ENCODE assay signal across 19 cellular contexts in genomic region chr17:17983776-17984175, GRCh38. TPM values are rescaled to one million over a fixed set of nuclear protein-coding genes. Genes with fewer than 3 reads are reported as not detected.
DNase-seq lines count a peak whose midpoint lies in the region; TF ChIP-seq lines count a peak whose summit lies in the region.
"Had no signal": no experiment of that assay in that cellular context is flagged by ENCODE, and none has a peak within 500 bp of the region (broad histone marks: within the 10 kb centered on the region; RNA-seq: fewer than 3 reads in every experiment).

No MANE protein-coding gene starts in this region.

- no peaks in the 10 kb centered on the region for H3K36me3 Mint-ChIP-seq in MCF 10A (ENCODE audit: insufficient read depth, unreplicated experiment)
- H3K36me3 Mint-ChIP-seq: CD4-positive, CD25-positive, alpha-beta regulatory T cell had no signal

- no peak overlapping the region for H3K4me3 Mint-ChIP-seq in MCF 10A (ENCODE audit: unreplicated experiment)
- H3K4me3 Mint-ChIP-seq: CD4-positive, CD25-positive, alpha-beta regulatory T cell had no signal

- no peak for TF ChIP-seq POLR2A in breast epithelium (IDR thresholded peaks at IDR 0.05)
- no peak for TF ChIP-seq POLR2A in prostate gland (IDR thresholded peaks at IDR 0.05)

- BruUV-seq in MCF 10A (replicated peaks; lab: Mats Ljungman, UMichigan), result no TSS peak
- BruUV-seq in mammary epithelial cell (replicated peaks; lab: Mats Ljungman, UMichigan), result no TSS peak

- WGBS in mammary epithelial cell (ENCODE audit: low coverage, missing lambda C conversion rate), result 92% methylated on average over 4 of the region's 6 CpGs
- 82% methylated on average over 6 of the region's 6 CpGs for WGBS in prostate gland

- H3K9ac ChIP-seq in mammary epithelial cell (ENCODE audit: insufficient read depth, low read length), result no peak overlapping the region

- no peaks in the 10 kb centered on the region for H4K20me1 ChIP-seq in mammary epithelial cell (ENCODE audit: insufficient read depth, low read length)

- H3K4me1 ChIP-seq in breast epithelium, result no peaks in the 10 kb centered on the region
- H3K4me1 ChIP-seq in mammary epithelial cell (ENCODE audit: insufficient read depth, low read length), result peaks cover 8% of the 10 kb centered on the region
- peaks cover 4% of the 10 kb centered on the region for H3K4me1 ChIP-seq in prostate gland (replicated peaks)
- H3K4me1 ChIP-seq: BE2C had no signal

- H3K36me3 ChIP-seq in breast epithelium, result no peaks in the 10 kb centered on the region
- no peaks in the 10 kb centered on the region for H3K36me3 ChIP-seq in mammary epithelial cell (ENCODE audit: insufficient read depth, low read length)
- no peaks in the 10 kb centered on the region for H3K36me3 ChIP-seq in prostate gland
- H3K36me3 ChIP-seq: BE2C, MG63 had no signal

- POLR2A ChIA-PET in MCF 10A (lab: Yijun Ruan, JAX), result interaction anchor here (0.6 to 1.7 kb wide), 4 partner anchors 11 to 392 kb away, joined by 3 to 6 read pairs (median 4); partner anchors contain the start of genes DRC3, PEMT and TOM1L2

- H3K27ac ChIP-seq in breast epithelium, result peak overlapping the region in 1 of 2 donors; percentile 80
- H3K27ac ChIP-seq in mammary epithelial cell (ENCODE audit: insufficient read depth, low read depth, low read length), result no peak overlapping the region
- H3K27ac ChIP-seq in prostate gland, result peak overlapping the region; percentile 81 to 85

- H3K4me1 Mint-ChIP-seq in MCF 10A (ENCODE audit: insufficient read depth, unreplicated experiment), result peaks cover 7% of the 10 kb centered on the region
- H3K4me1 Mint-ChIP-seq: CD4-positive, CD25-positive, alpha-beta regulatory T cell had no signal

- intact Hi-C loops in MCF 10A (cut with micrococcal nuclease), result no loop called here
- intact Hi-C loops in breast epithelium (cut with DNase I; ENCODE audit: low total_unique reads), result no loop called here
- intact Hi-C loops in mammary epithelial cell (cut with micrococcal nuclease), result no loop called here
- intact Hi-C loops in prostate gland (cut with DNase I), result no loop called here

- in situ Hi-C loops in mammary epithelial cell (cut with MboI; ENCODE audit: low sequenced_read_pairs in 2 of 2), result no loop called here

- H3K27ac Mint-ChIP-seq in MCF 10A (ENCODE audit: low read depth, unreplicated experiment), result peak overlapping the region; percentile 13
- H3K27ac Mint-ChIP-seq: CD4-positive, CD25-positive, alpha-beta regulatory T cell had no signal

- no peaks in the 10 kb centered on the region for H3K9me3 Mint-ChIP-seq in MCF 10A (ENCODE audit: unreplicated experiment)
- H3K9me3 Mint-ChIP-seq: CD4-positive, CD25-positive, alpha-beta regulatory T cell had no signal

- H3K9me3 ChIP-seq in breast epithelium (no peaks in the 10 kb centered on the region), mammary epithelial cell (replicated peaks; ENCODE audit: insufficient read depth, low read length) (no peaks in the 10 kb centered on the region), prostate gland (no peaks in the 10 kb centered on the region)
- H3K9me3 ChIP-seq: BE2C, MG63 had no signal

- no peaks in the 10 kb centered on the region for H3K79me2 ChIP-seq in mammary epithelial cell (ENCODE audit: insufficient read depth, low read length)

- H3K27me3 Mint-ChIP-seq in MCF 10A (ENCODE audit: insufficient read depth, unreplicated experiment), result no peaks in the 10 kb centered on the region
- H3K27me3 Mint-ChIP-seq: CD4-positive, CD25-positive, alpha-beta regulatory T cell had no signal

- no peaks in the 10 kb centered on the region for H3K27me3 ChIP-seq in breast epithelium
- H3K27me3 ChIP-seq in mammary epithelial cell (ENCODE audit: insufficient read depth, low read length), result no peaks in the 10 kb centered on the region
- H3K27me3 ChIP-seq in prostate gland (replicated peaks; ENCODE audit: insufficient read depth), result no peaks in the 10 kb centered on the region
- H3K27me3 ChIP-seq: BE2C, MG63 had no signal

- peak overlapping the region; percentile 4 for H2AFZ ChIP-seq in mammary epithelial cell (ENCODE audit: low read depth, low read length)

- dilution Hi-C loops in mammary epithelial cell (cut with HindIII; ENCODE audit: low sequenced_read_pairs), result no loop called here

- TF ChIP-seq CTCF in MCF 10A (IDR thresholded peaks at IDR 0.05; ENCODE audit: unreplicated experiment) (no peak), breast epithelium (IDR thresholded peaks at IDR 0.05) (no peak), mammary epithelial cell (conservative IDR thresholded peaks at IDR 0.05 in 1 of 2, IDR thresholded peaks at IDR 0.05 in 1 of 2; ENCODE audit: extremely low read depth in 1 of 2, insufficient read depth in 1 of 2, low read depth in 1 of 2, low read length in 2 of 2) (no peak), prostate gland (IDR thresholded peaks at IDR 0.05) (no peak)

- CTCF ChIA-PET in MCF 10A (lab: Yijun Ruan, JAX), result interaction anchor here (1.0 to 1.5 kb wide), 3 partner anchors 12 to 163 kb away, joined by 3 read pairs; partner anchors contain the start of genes DRC3 and TOM1L2
- CTCF ChIA-PET in mammary epithelial cell (lab: Charles Lee; ENCODE audit: low non-redundant PET), result no interaction called here

- H3K4me3 ChIP-seq in breast epithelium, result no peak overlapping the region
- H3K4me3 ChIP-seq in mammary epithelial cell (replicated peaks in 1 of 3; ENCODE audit: insufficient read depth in 1 of 3, low read depth in 2 of 3, low read length in 3 of 3), result no peak overlapping the region
- no peak overlapping the region for H3K4me3 ChIP-seq in prostate gland
- H3K4me3 ChIP-seq: K562, MG63 had no signal

- H3K4me2 ChIP-seq in mammary epithelial cell (ENCODE audit: insufficient read depth, low read depth, low read length), result no peak overlapping the region

- DNase-seq in MCF 10A (ENCODE audit: unreplicated experiment), result no peak
- DNase-seq in breast epithelium (ENCODE audit: low spot score in 2 of 2), result no peak
- DNase-seq in mammary epithelial cell, result no peak
- DNase-seq in prostate gland (ENCODE audit: low spot score), result no peak
- DNase-seq in superior temporal gyrus (ENCODE audit: extremely low spot score), result no peak
- no peak for DNase-seq in inferior parietal cortex (ENCODE audit: extremely low spot score)
- DNase-seq in SIG-M5 treated with dmso at 0.1 percent for 504 hours (lab: John Stamatoyannopoulos, UW; ENCODE audit: unreplicated experiment), result no peak
- no peak for DNase-seq in NCI-H2081 treated with DMSO at 0.1 percent for 48 hours (lab: John Stamatoyannopoulos, UW)
- DNase-seq: 8988T; ACHN; BE2C; CD4-positive, CD25-positive, alpha-beta regulatory T cell; MG63; NCI-H1694; NCI-H2029 treated with DMSO at 0.1 percent for 48 hours; NCI-H2227 treated with DMSO at 0.1 percent for 48 hours; NCI-H526 treated with DMSO at 0.1 percent for 48 hours; SIG-M5 had no signal

RNA-seq across cellular contexts. Expression of gene DRC3, which starts 11.1 kb away (rescaled TPM):
- total RNA-seq in MCF 10A (2022) (2.3 and 3.1 TPM in 2 replicates), breast epithelium (10 to 100 TPM in 2 of 3 donors, under 1 TPM in 1; 0.96 to 18.0 (median 10.5) TPM), mammary epithelial cell (1 to 10 TPM in 1 of 2 donors, under 1 TPM in 1; 0.85 to 1.0 TPM), prostate gland (1 to 10 TPM; 4.5 to 10.0 TPM)
- polyA plus RNA-seq in mammary epithelial cell, result 0.67 TPM
- polyA minus RNA-seq in mammary epithelial cell, result not detected
- total RNA-seq: CD4-positive, CD25-positive, alpha-beta regulatory T cell had no signal
- polyA plus RNA-seq: CD4-positive, CD25-positive, alpha-beta regulatory T cell had no signal

RNA-seq across cellular contexts. Expression of gene TOM1L2, which starts 11.6 kb away (rescaled TPM):
- 34.2 and 44.3 TPM in 2 replicates for total RNA-seq in MCF 10A (2022)
- total RNA-seq in breast epithelium, result 10 to 100 TPM; 32.3 to 39.1 (median 36.4) TPM
- 10 to 100 TPM; 42.8 to 71.1 TPM for total RNA-seq in mammary epithelial cell
- polyA plus RNA-seq in mammary epithelial cell, result 47.1 TPM
- polyA minus RNA-seq in mammary epithelial cell, result 168 TPM
- 100 to 1,000 TPM; 162 to 185 TPM for total RNA-seq in prostate gland

RNA-seq across cellular contexts. Expression of gene ATPAF2, which starts 55.2 kb away (rescaled TPM):
- 12.4 and 18.6 TPM in 2 replicates for total RNA-seq in MCF 10A (2022)
- total RNA-seq in breast epithelium, result 10 to 100 TPM; 12.9 to 15.7 (median 13.0) TPM
- 10 to 100 TPM; 17.0 to 23.5 TPM for total RNA-seq in mammary epithelial cell
- 19.0 TPM for polyA plus RNA-seq in mammary epithelial cell
- 10.4 TPM for polyA minus RNA-seq in mammary epithelial cell
- 10 to 100 TPM; 17.7 to 30.5 TPM for total RNA-seq in prostate gland

RNA-seq across cellular contexts. Expression of gene GID4, which starts 55.4 kb away (rescaled TPM):
- 9.8 and 11.0 TPM in 2 replicates for total RNA-seq in MCF 10A (2022)
- total RNA-seq in breast epithelium, result 10 to 100 TPM; 11.1 to 23.8 (median 12.1) TPM
- 10 to 100 TPM; 11.2 to 16.4 TPM for total RNA-seq in mammary epithelial cell
- polyA plus RNA-seq in mammary epithelial cell, result 8.5 TPM
- 11.2 TPM for polyA minus RNA-seq in mammary epithelial cell
- 10 to 100 TPM; 11.0 to 19.1 TPM for total RNA-seq in prostate gland
